ENCODE assay signal across 2 cellular contexts in genomic region chr5:142011572-142012185, GRCh38.
TF ChIP-seq lines count a peak whose summit lies in the region.

No MANE protein-coding gene starts in this region.

TF ChIP-seq in SK-N-SH, 30 proteins besides CTCF, POLR2A, EP300 and RAD21:
- TF ChIP-seq RCOR1 (IDR thresholded peaks at IDR 0.05; ENCODE audit: low read length) (no peak), TCF12 (IDR thresholded peaks at IDR 0.05) (no peak), RFX5 (IDR thresholded peaks at IDR 0.05; ENCODE audit: low read length) (no peak), USF1 (IDR thresholded peaks at IDR 0.05; ENCODE audit: borderline replicate concordance, low read depth) (no peak), TEAD4 (IDR thresholded peaks at IDR 0.05; ENCODE audit: borderline replicate concordance, insufficient read depth) (no peak), FOSL2 (IDR thresholded peaks at IDR 0.05; ENCODE audit: borderline replicate concordance, low read depth) (no peak), ELF1 (IDR thresholded peaks at IDR 0.05) (no peak), NRF1 (IDR thresholded peaks at IDR 0.05; ENCODE audit: low read depth, low read length) (no peak), JUND (IDR thresholded peaks at IDR 0.05) (no peak), REST (IDR thresholded peaks at IDR 0.05; ENCODE audit: low read depth, low read length) (no peak), FOXM1 (IDR thresholded peaks at IDR 0.05; ENCODE audit: low read depth) (no peak), CHD2 (IDR thresholded peaks at IDR 0.05; ENCODE audit: low read length, partially characterized antibody) (no peak), GABPA (IDR thresholded peaks at IDR 0.05; ENCODE audit: low read depth) (no peak), POLR2AphosphoS5 (IDR thresholded peaks at IDR 0.05; ENCODE audit: low read depth, low read length) (no peak), IRF3 (IDR thresholded peaks at IDR 0.05; ENCODE audit: low read depth, low read length) (no peak)

TF ChIP-seq in SK-N-SH treated with all-trans-retinoic acid at 6 μM for 48 hours, 23 proteins besides CTCF, POLR2A, EP300 and RAD21:
- TF ChIP-seq ZNF565 (CRISPR knock-in tag; conservative IDR thresholded peaks at IDR 0.05; ENCODE audit: low read depth) (no peak), CSDC2 (CRISPR knock-in tag; IDR thresholded peaks at IDR 0.05) (no peak), BACH2 (CRISPR knock-in tag; IDR thresholded peaks at IDR 0.05; ENCODE audit: borderline replicate concordance) (no peak), SNAI2 (CRISPR knock-in tag; IDR thresholded peaks at IDR 0.05) (no peak), ZC3H10 (CRISPR knock-in tag; IDR thresholded peaks at IDR 0.05) (no peak), ARNTL (CRISPR knock-in tag; IDR thresholded peaks at IDR 0.05; ENCODE audit: borderline replicate concordance, low read depth) (no peak), POU6F1 (CRISPR knock-in tag; IDR thresholded peaks at IDR 0.05; ENCODE audit: borderline replicate concordance, low read depth) (no peak)
TF ChIP-seq in SK-N-SH treated with all-trans-retinoic acid at 6 μM for 48 hours: peak in this region for 0.
